9 cellular contexts compared by ENCODE assay signal in genomic region chr10:60726253-60726652, GRCh38.
"Had no signal": no experiment of that assay in that cellular context is flagged by ENCODE, and none has a peak within 500 bp of the region (broad histone marks: within the 10 kb centered on the region; RNA-seq: fewer than 3 reads in every experiment).

No MANE protein-coding gene starts in this region.

- ATAC-seq: psoas muscle, right lobe of liver, upper lobe of right lung had no signal

- H3K4me1 Mint-ChIP-seq: neural crest cell had no signal

- DNase-seq: activated gamma-delta T cell treated with Interleukin-2 at 50 U/mL for 16 hours, midbrain, psoas muscle, right lobe of liver, stomach, SW 1271, T1000, upper lobe of right lung had no signal

- H3K4me3 Mint-ChIP-seq: neural crest cell had no signal
